In the genomic region with DNA sequence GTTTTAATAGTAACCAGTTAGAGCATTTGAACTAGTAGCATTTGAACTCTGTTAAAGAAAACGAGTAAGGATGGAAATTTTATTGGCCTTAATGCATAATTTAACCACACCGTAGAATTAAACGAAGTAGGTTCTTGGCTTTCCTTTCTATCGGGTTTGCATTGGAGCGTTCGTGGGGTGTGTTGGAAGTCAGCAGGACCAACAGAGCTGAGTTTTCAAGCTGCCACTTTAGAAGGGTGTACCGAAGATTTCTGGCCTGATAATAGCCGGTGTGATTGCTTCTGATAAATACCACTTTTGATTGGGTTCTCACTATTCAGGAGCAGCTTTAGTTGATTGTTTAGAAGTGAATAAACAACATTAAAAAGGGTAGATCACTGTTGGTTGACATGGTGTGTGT, we compare ENCODE assay signal across 8 cellular contexts. TPM values are rescaled to one million over a fixed set of nuclear protein-coding genes. Genes with fewer than 3 reads are reported as not detected.
DNase-seq lines count a peak whose midpoint lies in the region; ATAC-seq and TF ChIP-seq lines count a peak whose summit lies in the region.

No MANE protein-coding gene starts in this region.

- TF ChIP-seq CTCF in GM20000 (IDR thresholded peaks at IDR 0.05; ENCODE audit: extremely low read depth, missing control alignments) = no peak

- DNase-seq in AG08396 (ENCODE audit: low spot score) = peak; percentile 45
- DNase-seq in GM20000 (ENCODE audit: low spot score) = peak; percentile 24
- DNase-seq in activated CD4-positive, alpha-beta memory T cell treated with anti-CD3 and anti-CD28 coated beads, Interleukin-2, amount 10 ng/mL, durations not matched to agents 7 days and 5 days = no peak
- DNase-seq in NCI-H2029 treated with DMSO at 0.1 percent for 48 hours (lab: John Stamatoyannopoulos, UW) = no peak
- DNase-seq in NCI-H128 (lab: John Stamatoyannopoulos, UW; ENCODE audit: unreplicated experiment) = no peak

- peaks cover 2% of the 10 kb centered on the region for H3K27me3 Mint-ChIP-seq in activated CD4-positive, alpha-beta memory T cell treated with anti-CD3 and anti-CD28 coated beads, Interleukin-2, amount 10 ng/mL, durations not matched to agents 7 days and 5 days
- no peaks in the 10 kb centered on the region for H3K27me3 Mint-ChIP-seq in stimulated activated memory B cell treated with anti-CD40 and anti-IgM and Interleukin-4, amounts not matched to agents 10 μg/mL and 1 μg/mL and 100 μg/mL, for 72 hours

- POLR2A ChIA-PET in activated CD4-positive, alpha-beta memory T cell treated with anti-CD3 and anti-CD28 coated beads, Interleukin-2, amount 10 ng/mL, durations not matched to agents 7 days and 5 days (lab: Charles Lee) = interaction anchor here (0.7 kb wide), 1 partner anchor 16 kb away, joined by 3 read pairs; no protein-coding TSS in a partner anchor

- CTCF ChIA-PET in activated CD4-positive, alpha-beta memory T cell treated with anti-CD3 and anti-CD28 coated beads, Interleukin-2, amount 10 ng/mL, durations not matched to agents 7 days and 5 days (lab: Charles Lee) = interaction anchor here (0.7 to 0.9 kb wide), 2 partner anchors 26 to 49 kb away, joined by 3 read pairs; no protein-coding TSS in a partner anchor

- ATAC-seq in stimulated activated memory B cell treated with anti-CD40 and anti-IgM and Interleukin-4, amounts not matched to agents 10 μg/mL and 1 μg/mL and 100 μg/mL, for 72 hours = no peak
- no peak for ATAC-seq in GM19463 (IDR thresholded peaks at IDR 0.05; ENCODE audit: unreplicated experiment)

- H3K4me3 ChIP-seq in iPS-18c (ENCODE audit: insufficient read depth, low read depth, low read length) = peak overlapping the region; percentile 92

- no peak overlapping the region for H3K27ac Mint-ChIP-seq in activated CD4-positive, alpha-beta memory T cell treated with anti-CD3 and anti-CD28 coated beads, Interleukin-2, amount 10 ng/mL, durations not matched to agents 7 days and 5 days
- H3K27ac Mint-ChIP-seq in stimulated activated memory B cell treated with anti-CD40 and anti-IgM and Interleukin-4, amounts not matched to agents 10 μg/mL and 1 μg/mL and 100 μg/mL, for 72 hours = no peak overlapping the region

- no peaks in the 10 kb centered on the region for H3K9me3 Mint-ChIP-seq in activated CD4-positive, alpha-beta memory T cell treated with anti-CD3 and anti-CD28 coated beads, Interleukin-2, amount 10 ng/mL, durations not matched to agents 7 days and 5 days
- no peaks in the 10 kb centered on the region for H3K9me3 Mint-ChIP-seq in stimulated activated memory B cell treated with anti-CD40 and anti-IgM and Interleukin-4, amounts not matched to agents 10 μg/mL and 1 μg/mL and 100 μg/mL, for 72 hours

- no peaks in the 10 kb centered on the region for H3K36me3 Mint-ChIP-seq in activated CD4-positive, alpha-beta memory T cell treated with anti-CD3 and anti-CD28 coated beads, Interleukin-2, amount 10 ng/mL, durations not matched to agents 7 days and 5 days (ENCODE audit: low read depth)
- H3K36me3 Mint-ChIP-seq in stimulated activated memory B cell treated with anti-CD40 and anti-IgM and Interleukin-4, amounts not matched to agents 10 μg/mL and 1 μg/mL and 100 μg/mL, for 72 hours = no peaks in the 10 kb centered on the region

- H3K4me1 Mint-ChIP-seq in activated CD4-positive, alpha-beta memory T cell treated with anti-CD3 and anti-CD28 coated beads, Interleukin-2, amount 10 ng/mL, durations not matched to agents 7 days and 5 days = peaks cover 35% of the 10 kb centered on the region
- H3K4me1 Mint-ChIP-seq in stimulated activated memory B cell treated with anti-CD40 and anti-IgM and Interleukin-4, amounts not matched to agents 10 μg/mL and 1 μg/mL and 100 μg/mL, for 72 hours = peaks cover 14% of the 10 kb centered on the region

- H3K9me3 ChIP-seq in iPS-18c (ENCODE audit: control insufficient read depth, insufficient read depth, low read length) = peaks cover 4% of the 10 kb centered on the region

- peak overlapping the region; percentile 94 for H3K4me3 Mint-ChIP-seq in activated CD4-positive, alpha-beta memory T cell treated with anti-CD3 and anti-CD28 coated beads, Interleukin-2, amount 10 ng/mL, durations not matched to agents 7 days and 5 days
- peak overlapping the region; percentile 85 for H3K4me3 Mint-ChIP-seq in stimulated activated memory B cell treated with anti-CD40 and anti-IgM and Interleukin-4, amounts not matched to agents 10 μg/mL and 1 μg/mL and 100 μg/mL, for 72 hours

RNA-seq across cellular contexts. Expression of a gene that starts 1.1 kb away (rescaled TPM):
- 10 to 100 TPM; 43.2 to 47.1 TPM for total RNA-seq in activated CD4-positive, alpha-beta memory T cell treated with anti-CD3 and anti-CD28 coated beads, Interleukin-2, amount 10 ng/mL, durations not matched to agents 7 days and 5 days

RNA-seq across cellular contexts. Expression of a gene that starts 21.0 kb away (rescaled TPM):
- total RNA-seq in activated CD4-positive, alpha-beta memory T cell treated with anti-CD3 and anti-CD28 coated beads, Interleukin-2, amount 10 ng/mL, durations not matched to agents 7 days and 5 days = not detected

Comparison
In these comparisons a context has a peak if more than half of its experiments do, and no peak if none do; other contexts are left out.
1. DNase-seq: peak in AG08396 (single experiment) and GM20000 (single experiment); none in activated CD4-positive, alpha-beta memory T cell treated with anti-CD3 and anti-CD28 coated beads, Interleukin-2, amount 10 ng/mL, durations not matched to agents 7 days and 5 days (single experiment), NCI-H2029 treated with DMSO at 0.1 percent for 48 hours (single experiment) and NCI-H128 (single experiment).